34 cellular contexts compared by ENCODE assay signal in genomic region chr2:84986018-84986417, GRCh38. TPM values are rescaled to one million over a fixed set of nuclear protein-coding genes. Genes with fewer than 3 reads are reported as not detected.
DNase-seq lines count a peak whose midpoint lies in the region; ATAC-seq and TF ChIP-seq lines count a peak whose summit lies in the region.
"Had no signal": no experiment of that assay in that cellular context is flagged by ENCODE, and none has a peak within 500 bp of the region (broad histone marks: within the 10 kb centered on the region; RNA-seq: fewer than 3 reads in every experiment).

No MANE protein-coding gene starts in this region.

- TF ChIP-seq CTCF in CD4-positive, alpha-beta T cell (IDR thresholded peaks at IDR 0.05), result no peak

- no peak overlapping the region for H3K27ac ChIP-seq in CD4-positive, alpha-beta T cell (ENCODE audit: low read depth, low read length)
- H3K27ac ChIP-seq: sigmoid colon, thyroid gland, vagina, VCaP had no signal

- H3K27me3 Mint-ChIP-seq in activated CD4-positive, alpha-beta T cell treated with anti-CD3 and anti-CD28 coated beads, Interleukin-2, amount 10 ng/mL, durations not matched to agents 24 days and 14 days, result no peaks in the 10 kb centered on the region
- H3K27me3 Mint-ChIP-seq in CD4-positive, alpha-beta T cell, result no peaks in the 10 kb centered on the region
- H3K27me3 Mint-ChIP-seq in T-cell, result no peaks in the 10 kb centered on the region
- H3K27me3 Mint-ChIP-seq in immature natural killer cell (ENCODE audit: low read depth in 3 of 3), result no peaks in the 10 kb centered on the region
- H3K27me3 Mint-ChIP-seq: activated CD8-positive, alpha-beta memory T cell treated with anti-CD3 and anti-CD28 coated beads, Interleukin-2, amount 10 ng/mL, durations not matched to agents 7 days and 5 days; activated naive CD8-positive, alpha-beta T cell treated with anti-CD3 and anti-CD28 coated beads, Interleukin-2, amount 50 U/mL, for 24 hours had no signal

- H3K4me3 Mint-ChIP-seq in activated CD4-positive, alpha-beta T cell treated with anti-CD3 and anti-CD28 coated beads, Interleukin-2, amount 10 ng/mL, durations not matched to agents 24 days and 14 days, result no peak overlapping the region
- H3K4me3 Mint-ChIP-seq in CD4-positive, alpha-beta T cell, result no peak overlapping the region
- peak overlapping the region in 1 of 3 donors; percentile 32 for H3K4me3 Mint-ChIP-seq in T-cell
- H3K4me3 Mint-ChIP-seq in immature natural killer cell, result peak overlapping the region in 3 of 5 donors; percentile 1 to 67 (median 8)
- H3K4me3 Mint-ChIP-seq: activated CD8-positive, alpha-beta memory T cell treated with anti-CD3 and anti-CD28 coated beads, Interleukin-2, amount 10 ng/mL, durations not matched to agents 7 days and 5 days; activated naive CD8-positive, alpha-beta T cell treated with anti-CD3 and anti-CD28 coated beads, Interleukin-2, amount 50 U/mL, for 24 hours; CD14-positive monocyte; endodermal cell had no signal

- peaks cover 35% of the 10 kb centered on the region for H3K4me1 Mint-ChIP-seq in activated CD4-positive, alpha-beta T cell treated with anti-CD3 and anti-CD28 coated beads, Interleukin-2, amount 10 ng/mL, durations not matched to agents 24 days and 14 days
- peaks cover 33% of the 10 kb centered on the region for H3K4me1 Mint-ChIP-seq in CD4-positive, alpha-beta T cell (ENCODE audit: low read depth)
- peaks cover 31 to 52% (median 48%) of the 10 kb centered on the region in 3 donors for H3K4me1 Mint-ChIP-seq in T-cell
- H3K4me1 Mint-ChIP-seq in immature natural killer cell, result peaks cover 21 to 54% of the 10 kb centered on the region in 2 donors

- CTCF ChIA-PET in CD4-positive, alpha-beta T cell (lab: Charles Lee), result no interaction called here
- CTCF ChIA-PET in T-cell (lab: Charles Lee), result no interaction called here

- peaks cover 13% of the 10 kb centered on the region for H3K36me3 Mint-ChIP-seq in activated CD4-positive, alpha-beta T cell treated with anti-CD3 and anti-CD28 coated beads, Interleukin-2, amount 10 ng/mL, durations not matched to agents 24 days and 14 days (ENCODE audit: low read depth)
- peaks cover 5% of the 10 kb centered on the region for H3K36me3 Mint-ChIP-seq in CD4-positive, alpha-beta T cell (ENCODE audit: low read depth)
- H3K36me3 Mint-ChIP-seq in T-cell (peaks cover 7% of the 10 kb centered on the region), immature natural killer cell (no peaks in the 10 kb centered on the region)

- peak overlapping the region; percentile 79 for H3K27ac Mint-ChIP-seq in activated CD4-positive, alpha-beta T cell treated with anti-CD3 and anti-CD28 coated beads, Interleukin-2, amount 10 ng/mL, durations not matched to agents 24 days and 14 days
- H3K27ac Mint-ChIP-seq in CD4-positive, alpha-beta T cell, result peak overlapping the region; percentile 34
- H3K27ac Mint-ChIP-seq in T-cell, result peak overlapping the region; percentile 7 to 17
- peak overlapping the region in 4 of 6 donors; percentile 53 to 87 (median 60) for H3K27ac Mint-ChIP-seq in immature natural killer cell
- H3K27ac Mint-ChIP-seq: activated CD8-positive, alpha-beta memory T cell treated with anti-CD3 and anti-CD28 coated beads, Interleukin-2, amount 10 ng/mL, durations not matched to agents 7 days and 5 days; activated naive CD8-positive, alpha-beta T cell treated with anti-CD3 and anti-CD28 coated beads, Interleukin-2, amount 50 U/mL, for 24 hours had no signal

- H3K9me3 Mint-ChIP-seq in activated CD4-positive, alpha-beta T cell treated with anti-CD3 and anti-CD28 coated beads, Interleukin-2, amount 10 ng/mL, durations not matched to agents 24 days and 14 days, result no peaks in the 10 kb centered on the region
- H3K9me3 Mint-ChIP-seq in CD4-positive, alpha-beta T cell, result no peaks in the 10 kb centered on the region
- H3K9me3 Mint-ChIP-seq in T-cell (no peaks in the 10 kb centered on the region), immature natural killer cell (no peaks in the 10 kb centered on the region)
- H3K9me3 Mint-ChIP-seq: activated naive CD8-positive, alpha-beta T cell treated with anti-CD3 and anti-CD28 coated beads, Interleukin-2, amount 50 U/mL, for 24 hours; endodermal cell had no signal

- intact Hi-C loops in activated CD4-positive, alpha-beta T cell treated with anti-CD3 and anti-CD28 coated beads, Interleukin-2, amount 10 ng/mL, durations not matched to agents 24 days and 14 days (cut with micrococcal nuclease), result no loop called here
- intact Hi-C loops in CD4-positive, alpha-beta T cell (cut with DNase I, micrococcal nuclease), result loop anchor here in 1 of 2 experiments (2.0 kb wide), 1 partner anchor 13 kb away; no protein-coding TSS in a partner anchor

- DNase-seq in activated CD4-positive, alpha-beta T cell treated with anti-CD3 and anti-CD28 coated beads, Interleukin-2, amount 10 ng/mL, durations not matched to agents 24 days and 14 days, result no peak
- no peak for DNase-seq in activated CD4-positive, alpha-beta T cell treated with anti-CD3 and anti-CD28 coated beads, Interleukin-2, amount 50 U/mL, for 4 hours
- DNase-seq in CD4-positive, alpha-beta T cell, result no peak
- DNase-seq in T-cell, result no peak
- DNase-seq in immature natural killer cell, result no peak
- no peak for DNase-seq in SW480 (ENCODE audit: low spot score)
- DNase-seq in hippocampal formation (lab: John Stamatoyannopoulos, UW), result no peak
- DNase-seq: activated CD4-positive, alpha-beta T cell treated with anti-CD3 and anti-CD28 coated beads for 48 hours; activated CD8-positive, alpha-beta memory T cell treated with anti-CD3 and anti-CD28 coated beads, Interleukin-2, amount 10 ng/mL, durations not matched to agents 7 days and 5 days; activated naive CD8-positive, alpha-beta T cell treated with anti-CD3 and anti-CD28 coated beads, Interleukin-2, amount 50 U/mL, for 24 hours; caudate nucleus; DND-41; GOT3; KG1; left ventricle myocardium superior; mesendoderm; NCI-H1105 treated with DMSO at 0.1 percent for 48 hours; NCI-H2029 treated with DMSO at 0.1 percent for 48 hours; NCI-H226; NCI-H526 treated with DMSO at 0.1 percent for 48 hours; NK-92 treated with Interleukin-12 subunit alpha and Interleukin-12 subunit beta, amount 100 ng/mL, for 24 hours; occipital lobe; PC-3; sigmoid colon; stimulated activated CD4-positive, alpha-beta T cell treated with anti-CD3 and anti-CD28 coated beads, Interleukin-12 subunit alpha, Interleukin-12 subunit beta, amount 100 ng/mL, for 4 hours; stimulated activated CD4-positive, alpha-beta T cell treated with anti-CD3 and anti-CD28 coated beads, Interleukin-2, amount 100 ng/mL, for 48 hours; T-helper 9 cell; thyroid gland had no signal

- no peak for ATAC-seq in CD4-positive, alpha-beta T cell (ENCODE audit: poor library complexity)
- ATAC-seq in T-cell (replicated peaks in 1 of 4), result no peak
- ATAC-seq in HG02970 (IDR thresholded peaks at IDR 0.05; ENCODE audit: low FRiP score, unreplicated experiment), result no peak
- ATAC-seq: activated CD8-positive, alpha-beta memory T cell treated with anti-CD3 and anti-CD28 coated beads, Interleukin-2, amount 10 ng/mL, durations not matched to agents 7 days and 5 days; activated naive CD8-positive, alpha-beta T cell treated with anti-CD3 and anti-CD28 coated beads, Interleukin-2, amount 50 U/mL, for 24 hours; left ventricle myocardium superior; PC-3; SK-N-SH treated with all-trans-retinoic acid at 6 μM for 48 hours had no signal

- H3K27me3 ChIP-seq in CD4-positive, alpha-beta T cell (ENCODE audit: control insufficient read depth, insufficient read depth, low read length), result no peaks in the 10 kb centered on the region
- H3K27me3 ChIP-seq: sigmoid colon, thyroid gland, vagina had no signal

- H3K9me3 ChIP-seq in CD4-positive, alpha-beta T cell (ENCODE audit: control insufficient read depth, low read length), result no peaks in the 10 kb centered on the region
- H3K9me3 ChIP-seq: sigmoid colon, thyroid gland, vagina had no signal

- POLR2A ChIA-PET in CD4-positive, alpha-beta T cell (lab: Charles Lee), result interaction anchor here (0.6 kb wide), 1 partner anchor 8 kb away, joined by 3 read pairs; no protein-coding TSS in a partner anchor
- POLR2A ChIA-PET in T-cell (lab: Charles Lee), result no interaction called here

RNA-seq across cellular contexts. Expression of gene KCMF1, which starts 15.1 kb away (rescaled TPM):
- 98.1 and 101 TPM in 2 replicates for total RNA-seq in activated CD4-positive, alpha-beta T cell treated with anti-CD3 and anti-CD28 coated beads, Interleukin-2, amount 10 ng/mL, durations not matched to agents 24 days and 14 days
- 10 to 100 TPM; 72.4 to 78.0 TPM for total RNA-seq in CD4-positive, alpha-beta T cell
- 10 to 100 TPM; 56.7 to 62.5 (median 60.3) TPM for total RNA-seq in T-cell
- 10 to 100 TPM; 19.4 to 29.2 (median 25.5) TPM for polyA plus RNA-seq in immature natural killer cell

Comparison
In these comparisons a context has a peak if more than half of its experiments do, and no peak if none do; other contexts are left out.
1. H3K27ac Mint-ChIP-seq: peak in every context shown above with its lines; median percentile 79 in activated CD4-positive, alpha-beta T cell treated with anti-CD3 and anti-CD28 coated beads, Interleukin-2, amount 10 ng/mL, durations not matched to agents 24 days and 14 days; 60 in immature natural killer cell; 34 in CD4-positive, alpha-beta T cell; 12 in T-cell.
2. H3K4me3 Mint-ChIP-seq: peak in immature natural killer cell (3 of 5); none in activated CD4-positive, alpha-beta T cell treated with anti-CD3 and anti-CD28 coated beads, Interleukin-2, amount 10 ng/mL, durations not matched to agents 24 days and 14 days (single experiment) and CD4-positive, alpha-beta T cell (single experiment).